ENCODE assay signal across 6 cellular contexts in genomic region chr6:32973934-32974333, GRCh38. TPM values are rescaled to one million over a fixed set of nuclear protein-coding genes. Genes with fewer than 3 reads are reported as not detected.
DNase-seq lines count a peak whose midpoint lies in the region; ATAC-seq and TF ChIP-seq lines count a peak whose summit lies in the region.

No MANE protein-coding gene starts in this region.

- BruUV-seq in Calu3 (replicated peaks; lab: Mats Ljungman, UMichigan) = no TSS peak

- H3K4me1 ChIP-seq in ectodermal cell (ENCODE audit: control insufficient read depth, insufficient read depth, low read length) (peaks cover 6% of the 10 kb centered on the region), sigmoid colon (peaks cover 0 to 49% (median 42%) of the 10 kb centered on the region in 4 donors)

- H3K9me3 Mint-ChIP-seq in Calu3 (ENCODE audit: low read depth, unreplicated experiment) = no peaks in the 10 kb centered on the region

- H3K27me3 ChIP-seq in ectodermal cell (ENCODE audit: control insufficient read depth, insufficient read depth, low read length, poor library complexity, severe bottlenecking) = no peaks in the 10 kb centered on the region
- H3K27me3 ChIP-seq in sigmoid colon = no peaks in the 10 kb centered on the region

- TF ChIP-seq EP300 in sigmoid colon (IDR thresholded peaks at IDR 0.05) = no peak

- peak overlapping the region; percentile 95 for H3K4me3 ChIP-seq in ectodermal cell (ENCODE audit: insufficient read depth, low read depth, low read length)
- peak overlapping the region; percentile 68 to 84 (median 82) for H3K4me3 ChIP-seq in sigmoid colon

- H3K4me1 Mint-ChIP-seq in Calu3 (ENCODE audit: low read depth, unreplicated experiment) = peaks cover 38% of the 10 kb centered on the region

- CTCF ChIA-PET in Calu3 (lab: Charles Lee) = interaction anchor here (0.6 to 11.8 kb wide), 4 partner anchors 11 to 226 kb away, joined by 3 to 143 read pairs (median 40); partner anchors contain the start of gene HLA-DMA

- H3K27ac Mint-ChIP-seq in Calu3 (ENCODE audit: unreplicated experiment) = peak overlapping the region; percentile 85

- no peak for ATAC-seq in GM21786 (IDR thresholded peaks at IDR 0.05; ENCODE audit: unreplicated experiment)
- no peak for ATAC-seq in GM18511 (IDR thresholded peaks at IDR 0.05; ENCODE audit: unreplicated experiment)

- TF ChIP-seq CTCF in Calu3 (IDR thresholded peaks at IDR 0.05; ENCODE audit: unreplicated experiment) (no peak), sigmoid colon (IDR thresholded peaks at IDR 0.05) (no peak)

- peak overlapping the region; percentile 77 for H3K4me3 Mint-ChIP-seq in Calu3 (ENCODE audit: low read depth, unreplicated experiment)

- H3K36me3 ChIP-seq in ectodermal cell (ENCODE audit: control insufficient read depth, insufficient read depth, low read length) (peaks cover 51% of the 10 kb centered on the region), sigmoid colon (peaks cover 56 to 59% (median 57%) of the 10 kb centered on the region in 4 donors)

- peak; percentile 57 for DNase-seq in Calu3
- DNase-seq in NCI-H226 = peak; percentile 52
- no peak for DNase-seq in sigmoid colon

- H3K27ac ChIP-seq in ectodermal cell (ENCODE audit: insufficient read depth, low read depth, low read length, poor library complexity, severe bottlenecking) (no peak overlapping the region), sigmoid colon (peak overlapping the region; percentile 98 to 99 (median 98))

- no peaks in the 10 kb centered on the region for H3K27me3 Mint-ChIP-seq in Calu3 (ENCODE audit: unreplicated experiment)

- H3K9me3 ChIP-seq in ectodermal cell (ENCODE audit: control insufficient read depth, low read length) = no peaks in the 10 kb centered on the region
- H3K9me3 ChIP-seq in sigmoid colon = no peaks in the 10 kb centered on the region

- intact Hi-C loops in Calu3 (cut with micrococcal nuclease; ENCODE audit: unreplicated experiment) (no loop called here), sigmoid colon (cut with DNase I) (loop anchor here (5.0 kb wide), 1 partner anchor 443 kb away; the partner anchor contains the start of gene CUTA)

- WGBS in ectodermal cell, 2 experiments = 0 to 1% methylated on average over 1 to 4 of the region's 4 CpGs
- WGBS in sigmoid colon, 2 donors = 0 to 1% methylated on average over 4 of the region's 4 CpGs

- TF ChIP-seq POLR2A in sigmoid colon (IDR thresholded peaks at IDR 0.05) = no peak

- H3K36me3 Mint-ChIP-seq in Calu3 (ENCODE audit: insufficient read depth, unreplicated experiment) = peaks cover 100% of the 10 kb centered on the region

RNA-seq across cellular contexts. Expression of gene BRD2, which starts 5.5 kb away (rescaled TPM):
- total RNA-seq in Calu3 (2022) (351 and 356 TPM in 2 replicates), sigmoid colon (100 to 1,000 TPM in 1 of 4 donors, 10 to 100 TPM in 3; 82.4 to 116 (median 87.7) TPM)
- 228 TPM for polyA plus RNA-seq in ectodermal cell (2013, experiment 1 of 4)
- polyA plus RNA-seq in ectodermal cell (2013, experiment 2 of 4) = 232 TPM
- polyA plus RNA-seq in ectodermal cell (2013, experiment 3 of 4) = 182 TPM
- polyA plus RNA-seq in ectodermal cell (2013, experiment 4 of 4) = 196 TPM
- polyA plus RNA-seq in sigmoid colon = 100 to 1,000 TPM in 1 of 3 donors, 10 to 100 TPM in 2; 60.6 to 135 (median 69.7) TPM

RNA-seq across cellular contexts. Expression of gene HLA-DMA, which starts 21.0 kb away (rescaled TPM):
- total RNA-seq in Calu3 (2022) = 98.0 and 104 TPM in 2 replicates
- polyA plus RNA-seq in ectodermal cell (2013, experiment 1 of 4) = 13.5 TPM
- polyA plus RNA-seq in ectodermal cell (2013, experiment 2 of 4) = 11.5 TPM
- 9.0 TPM for polyA plus RNA-seq in ectodermal cell (2013, experiment 3 of 4)
- 8.0 TPM for polyA plus RNA-seq in ectodermal cell (2013, experiment 4 of 4)
- total RNA-seq in sigmoid colon = 10 to 100 TPM; 16.3 to 26.0 (median 20.2) TPM
- 100 to 1,000 TPM in 1 of 3 donors, 10 to 100 TPM in 2; 19.8 to 131 (median 57.1) TPM for polyA plus RNA-seq in sigmoid colon

RNA-seq across cellular contexts. Expression of gene HLA-DMB, which starts 33.1 kb away (rescaled TPM):
- 32.4 and 35.9 TPM in 2 replicates for total RNA-seq in Calu3 (2022)
- polyA plus RNA-seq in ectodermal cell (2013, experiment 1 of 4) = 1.9 TPM
- polyA plus RNA-seq in ectodermal cell (2013, experiment 2 of 4) = 3.1 TPM
- 1.6 TPM for polyA plus RNA-seq in ectodermal cell (2013, experiment 3 of 4)
- 2.0 TPM for polyA plus RNA-seq in ectodermal cell (2013, experiment 4 of 4)
- 10 to 100 TPM; 10.2 to 25.3 (median 11.5) TPM for total RNA-seq in sigmoid colon
- polyA plus RNA-seq in sigmoid colon = 100 to 1,000 TPM in 1 of 3 donors, 10 to 100 TPM in 2; 13.2 to 108 (median 90.5) TPM

RNA-seq across cellular contexts. Expression of gene HLA-DOA, which starts 35.5 kb away (rescaled TPM):
- total RNA-seq in Calu3 (2022) (1.7 and 4.1 TPM in 2 replicates), sigmoid colon (1 to 10 TPM; 1.5 to 3.0 (median 2.3) TPM)
- 14.9 TPM for polyA plus RNA-seq in ectodermal cell (2013, experiment 1 of 4)
- polyA plus RNA-seq in ectodermal cell (2013, experiment 2 of 4) = 19.6 TPM
- 12.4 TPM for polyA plus RNA-seq in ectodermal cell (2013, experiment 3 of 4)
- 14.4 TPM for polyA plus RNA-seq in ectodermal cell (2013, experiment 4 of 4)
- polyA plus RNA-seq in sigmoid colon = 10 to 100 TPM in 1 of 3 donors, 1 to 10 TPM in 2; 1.8 to 42.0 (median 6.5) TPM
